ENCODE assay signal across 1 cellular context in the genomic region with DNA sequence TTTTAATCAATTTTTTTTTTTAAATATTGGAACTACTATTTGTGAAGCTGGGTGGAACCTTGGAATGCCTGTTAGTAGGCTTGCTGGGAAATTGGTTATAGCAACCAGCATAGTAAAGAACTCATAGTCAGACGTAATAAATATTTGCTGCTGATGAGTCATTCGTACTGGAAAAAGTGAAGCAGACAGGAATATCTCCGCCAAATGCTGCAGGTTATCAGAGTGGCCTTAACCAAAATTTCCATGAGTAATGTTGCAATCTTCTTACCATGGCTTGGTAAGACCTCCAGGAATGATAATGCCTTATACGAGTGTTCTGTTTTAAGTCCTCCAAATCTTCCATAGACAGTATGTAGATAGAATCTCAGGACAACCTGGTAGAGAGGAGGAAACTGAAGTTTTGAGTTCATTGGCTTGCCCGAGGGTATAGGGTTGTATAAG.
TF ChIP-seq lines count a peak whose summit lies in the region.

No MANE protein-coding gene starts in this region.

TF ChIP-seq in SK-N-SH, 30 proteins besides CTCF, POLR2A, EP300 and RAD21 (continued from another document):
- TF ChIP-seq, protein P1, sequence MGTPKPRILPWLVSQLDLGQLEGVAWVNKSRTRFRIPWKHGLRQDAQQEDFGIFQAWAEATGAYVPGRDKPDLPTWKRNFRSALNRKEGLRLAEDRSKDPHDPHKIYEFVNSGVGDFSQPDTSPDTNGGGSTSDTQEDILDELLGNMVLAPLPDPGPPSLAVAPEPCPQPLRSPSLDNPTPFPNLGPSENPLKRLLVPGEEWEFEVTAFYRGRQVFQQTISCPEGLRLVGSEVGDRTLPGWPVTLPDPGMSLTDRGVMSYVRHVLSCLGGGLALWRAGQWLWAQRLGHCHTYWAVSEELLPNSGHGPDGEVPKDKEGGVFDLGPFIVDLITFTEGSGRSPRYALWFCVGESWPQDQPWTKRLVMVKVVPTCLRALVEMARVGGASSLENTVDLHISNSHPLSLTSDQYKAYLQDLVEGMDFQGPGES (IDR thresholded peaks at IDR 0.05; ENCODE audit: low read depth, low read length), result no peak
- TF ChIP-seq, protein P2, sequence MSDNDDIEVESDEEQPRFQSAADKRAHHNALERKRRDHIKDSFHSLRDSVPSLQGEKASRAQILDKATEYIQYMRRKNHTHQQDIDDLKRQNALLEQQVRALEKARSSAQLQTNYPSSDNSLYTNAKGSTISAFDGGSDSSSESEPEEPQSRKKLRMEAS (IDR thresholded peaks at IDR 0.05; ENCODE audit: low read depth), result peak; percentile 62
- TF ChIP-seq, protein P3, sequence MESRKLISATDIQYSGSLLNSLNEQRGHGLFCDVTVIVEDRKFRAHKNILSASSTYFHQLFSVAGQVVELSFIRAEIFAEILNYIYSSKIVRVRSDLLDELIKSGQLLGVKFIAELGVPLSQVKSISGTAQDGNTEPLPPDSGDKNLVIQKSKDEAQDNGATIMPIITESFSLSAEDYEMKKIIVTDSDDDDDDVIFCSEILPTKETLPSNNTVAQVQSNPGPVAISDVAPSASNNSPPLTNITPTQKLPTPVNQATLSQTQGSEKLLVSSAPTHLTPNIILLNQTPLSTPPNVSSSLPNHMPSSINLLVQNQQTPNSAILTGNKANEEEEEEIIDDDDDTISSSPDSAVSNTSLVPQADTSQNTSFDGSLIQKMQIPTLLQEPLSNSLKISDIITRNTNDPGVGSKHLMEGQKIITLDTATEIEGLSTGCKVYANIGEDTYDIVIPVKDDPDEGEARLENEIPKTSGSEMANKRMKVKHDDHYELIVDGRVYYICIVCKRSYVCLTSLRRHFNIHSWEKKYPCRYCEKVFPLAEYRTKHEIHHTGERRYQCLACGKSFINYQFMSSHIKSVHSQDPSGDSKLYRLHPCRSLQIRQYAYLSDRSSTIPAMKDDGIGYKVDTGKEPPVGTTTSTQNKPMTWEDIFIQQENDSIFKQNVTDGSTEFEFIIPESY (IDR thresholded peaks at IDR 0.05; ENCODE audit: borderline replicate concordance, low read depth), result peak; percentile 85
- TF ChIP-seq RCOR1 (IDR thresholded peaks at IDR 0.05; ENCODE audit: low read length), result no peak
- TF ChIP-seq, protein P4, sequence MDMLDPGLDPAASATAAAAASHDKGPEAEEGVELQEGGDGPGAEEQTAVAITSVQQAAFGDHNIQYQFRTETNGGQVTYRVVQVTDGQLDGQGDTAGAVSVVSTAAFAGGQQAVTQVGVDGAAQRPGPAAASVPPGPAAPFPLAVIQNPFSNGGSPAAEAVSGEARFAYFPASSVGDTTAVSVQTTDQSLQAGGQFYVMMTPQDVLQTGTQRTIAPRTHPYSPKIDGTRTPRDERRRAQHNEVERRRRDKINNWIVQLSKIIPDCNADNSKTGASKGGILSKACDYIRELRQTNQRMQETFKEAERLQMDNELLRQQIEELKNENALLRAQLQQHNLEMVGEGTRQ (IDR thresholded peaks at IDR 0.05; ENCODE audit: borderline replicate concordance, low read depth, low read length), result no peak
- TF ChIP-seq TAF1 (IDR thresholded peaks at IDR 0.05; ENCODE audit: borderline replicate concordance, low read depth, low read length), result peak; percentile 34; the same call in 1 of the 2 replicates
